Comparison of ENCODE assay signal across 8 cellular contexts in genomic region chr2:230908595-230909191, GRCh38. TPM values are rescaled to one million over a fixed set of nuclear protein-coding genes. Genes with fewer than 3 reads are reported as not detected.
DNase-seq lines count a peak whose midpoint lies in the region; ATAC-seq lines count a peak whose summit lies in the region.
"Had no signal": no experiment of that assay in that cellular context is flagged by ENCODE, and none has a peak within 500 bp of the region (broad histone marks: within the 10 kb centered on the region; RNA-seq: fewer than 3 reads in every experiment).

No MANE protein-coding gene starts in this region.

- H3K36me3 Mint-ChIP-seq in activated naive CD4-positive, alpha-beta T cell treated with anti-CD3 and anti-CD28 coated beads, Interleukin-2, amount 50 U/mL, for 72 hours: peaks cover 10 to 46% of the 10 kb centered on the region in 2 donors

- H3K9me3 Mint-ChIP-seq in activated naive CD4-positive, alpha-beta T cell treated with anti-CD3 and anti-CD28 coated beads, Interleukin-2, amount 50 U/mL, for 72 hours: no peaks in the 10 kb centered on the region
- H3K9me3 Mint-ChIP-seq: naive thymus-derived CD4-positive, alpha-beta T cell had no signal

- peak; percentile 54 to 65 for ATAC-seq in activated naive CD4-positive, alpha-beta T cell treated with anti-CD3 and anti-CD28 coated beads, Interleukin-2, amount 50 U/mL, for 72 hours
- ATAC-seq in GM18909 (IDR thresholded peaks at IDR 0.05; ENCODE audit: poor library complexity, unreplicated experiment) (no peak), HG02623 (IDR thresholded peaks at IDR 0.05; ENCODE audit: unreplicated experiment) (no peak)
- ATAC-seq: naive thymus-derived CD4-positive, alpha-beta T cell had no signal

- DNase-seq in GOT3 (lab: John Stamatoyannopoulos, UW) (peak; percentile 59), NCI-H526 treated with DMSO at 0.1 percent for 48 hours (lab: John Stamatoyannopoulos, UW) (peak; percentile 91), mesenteric fat pad (ENCODE audit: low spot score) (peak; percentile 43), iPS-NIHi11 (ENCODE audit: low spot score) (no peak)
- DNase-seq in activated naive CD4-positive, alpha-beta T cell treated with anti-CD3 and anti-CD28 coated beads, Interleukin-2, amount 50 U/mL, for 72 hours (ENCODE audit: low spot score in 2 of 2): peak; percentile 44 to 85

- peak overlapping the region in 1 of 2 donors; percentile 89 for H3K27ac Mint-ChIP-seq in activated naive CD4-positive, alpha-beta T cell treated with anti-CD3 and anti-CD28 coated beads, Interleukin-2, amount 50 U/mL, for 72 hours

RNA-seq across cellular contexts. Expression of gene GPR55, which starts 16.3 kb away (rescaled TPM):
- 10 to 100 TPM in 1 of 2 donors, 1 to 10 TPM in 1; 2.6 to 12.1 TPM for total RNA-seq in activated naive CD4-positive, alpha-beta T cell treated with anti-CD3 and anti-CD28 coated beads, Interleukin-2, amount 50 U/mL, for 72 hours
- total RNA-seq in mesenteric fat pad: 0.22 TPM

RNA-seq across cellular contexts. Expression of gene ITM2C, which starts 44.0 kb away (rescaled TPM):
- total RNA-seq in activated naive CD4-positive, alpha-beta T cell treated with anti-CD3 and anti-CD28 coated beads, Interleukin-2, amount 50 U/mL, for 72 hours: 10 to 100 TPM; 18.4 to 90.2 TPM
- 27.1 TPM for total RNA-seq in mesenteric fat pad

Comparison
In these comparisons a context has a peak if more than half of its experiments do, and no peak if none do; other contexts are left out.
1. ATAC-seq: peak in activated naive CD4-positive, alpha-beta T cell treated with anti-CD3 and anti-CD28 coated beads, Interleukin-2, amount 50 U/mL, for 72 hours (2 of 2); none in GM18909 (single experiment) and HG02623 (single experiment).